In the genomic region with DNA sequence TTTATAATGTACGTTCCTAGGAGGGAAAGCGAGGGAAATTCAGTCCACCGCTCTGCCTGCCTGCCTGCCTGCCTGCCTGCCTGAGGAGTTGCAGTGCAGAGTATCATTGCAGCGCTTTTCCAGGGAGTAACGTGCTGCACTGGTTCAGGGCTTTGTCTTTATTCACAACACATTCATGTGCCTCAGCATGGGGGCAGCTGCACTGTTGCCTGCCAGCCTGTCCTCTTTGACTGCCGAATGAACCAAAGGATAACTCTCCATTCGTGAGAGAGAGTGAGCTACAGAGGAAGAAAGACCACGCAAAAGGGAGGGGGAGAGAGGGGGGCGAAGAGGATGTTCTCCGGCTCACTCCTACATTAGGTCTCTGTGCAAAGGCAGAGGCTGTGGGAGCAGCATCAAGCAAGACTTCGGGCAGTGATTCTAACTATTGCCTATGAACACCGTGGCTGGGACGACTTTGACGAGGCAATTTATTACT, we compare ENCODE assay signal across 10 cellular contexts.
DNase-seq lines count a peak whose midpoint lies in the region; ATAC-seq, FAIRE-seq and TF ChIP-seq lines count a peak whose summit lies in the region.
"Had no signal": no experiment of that assay in that cellular context is flagged by ENCODE, and none has a peak within 500 bp of the region (broad histone marks: within the 10 kb centered on the region; RNA-seq: fewer than 3 reads in every experiment).

No MANE protein-coding gene starts in this region.

- H3K4me2 ChIP-seq in H1 (ENCODE audit: insufficient read depth in 1 of 2, low read depth in 2 of 2, low read length in 2 of 2): peak overlapping the region; percentile 66 to 82

- H2AFZ ChIP-seq in H1 (ENCODE audit: low read length): peak overlapping the region; percentile 98

- H3K9me3 Mint-ChIP-seq in activated naive CD8-positive, alpha-beta T cell treated with anti-CD3 and anti-CD28 coated beads, Interleukin-2, amount 50 U/mL, for 24 hours: peaks cover 15% of the 10 kb centered on the region

- no peak for ATAC-seq in Right ventricle myocardium superior (ENCODE audit: poor library complexity)
- ATAC-seq in GM21737 (IDR thresholded peaks at IDR 0.05; ENCODE audit: unreplicated experiment): no peak
- ATAC-seq in activated naive CD8-positive, alpha-beta T cell treated with anti-CD3 and anti-CD28 coated beads, Interleukin-2, amount 50 U/mL, for 24 hours: no peak

- H3K23ac ChIP-seq in H1 (ENCODE audit: insufficient read length): no peak overlapping the region

- H3K27ac ChIP-seq in left ventricle myocardium inferior (replicated peaks) (no peak overlapping the region), H1 (ENCODE audit: low read depth, low read length) (no peak overlapping the region), urinary bladder (ENCODE audit: low read depth) (no peak overlapping the region)
- H3K27ac ChIP-seq: ovary, thyroid gland had no signal

- H2BK120ac ChIP-seq in H1 (replicated peaks; ENCODE audit: low read depth, low read length): no peak overlapping the region

- H3K9me3 ChIP-seq in left ventricle myocardium inferior (replicated peaks) (no peaks in the 10 kb centered on the region), H1 (ENCODE audit: insufficient read depth in 2 of 2, low read depth in 1 of 2, low read length in 1 of 2) (no peaks in the 10 kb centered on the region)
- H3K9me3 ChIP-seq: ovary, thyroid gland had no signal

- intact Hi-C loops in left ventricle myocardium inferior (cut with micrococcal nuclease): no loop called here
- intact Hi-C loops in Right ventricle myocardium superior (cut with DNase I): no loop called here

- H4K5ac ChIP-seq in H1 (ENCODE audit: insufficient read length, low read depth, low read length): no peak overlapping the region

- H3K4me1 Mint-ChIP-seq in activated naive CD8-positive, alpha-beta T cell treated with anti-CD3 and anti-CD28 coated beads, Interleukin-2, amount 50 U/mL, for 24 hours: no peaks in the 10 kb centered on the region

- H3K4me1 ChIP-seq in left ventricle myocardium inferior (no peaks in the 10 kb centered on the region), H1 (replicated peaks in 1 of 4; ENCODE audit: control insufficient read depth in 3 of 4, insufficient read depth in 4 of 4, low read length in 3 of 4) (peaks cover 0 to 4% (median 0%) of the 10 kb centered on the region in 4 experiments; a peak in 2 of 7 replicates), urinary bladder (ENCODE audit: insufficient read depth) (no peaks in the 10 kb centered on the region)
- H3K4me1 ChIP-seq: thyroid gland had no signal

- H3K4me3 ChIP-seq in left ventricle myocardium inferior: peak overlapping the region; percentile 5
- peak overlapping the region; percentile 4 to 42 (median 24); a peak in 5 of 8 replicates for H3K4me3 ChIP-seq in H1 (ENCODE audit: extremely low read depth in 1 of 4, insufficient read depth in 2 of 4, low read depth in 3 of 4, low read length in 4 of 4)
- H3K4me3 ChIP-seq in urinary bladder (ENCODE audit: low read depth, low read length): peak overlapping the region; percentile 0
- H3K4me3 ChIP-seq: ovary, thyroid gland had no signal

- no peak overlapping the region for H2BK15ac ChIP-seq in H1 (ENCODE audit: low read length)

- H3K27me3 ChIP-seq in left ventricle myocardium inferior (ENCODE audit: low read depth) (peaks cover 4% of the 10 kb centered on the region), H1 (replicated peaks in 1 of 4; ENCODE audit: control insufficient read depth in 3 of 4, extremely low read depth in 1 of 4, insufficient read depth in 3 of 4, low read length in 3 of 4) (no peaks in the 10 kb centered on the region)
- H3K27me3 ChIP-seq: ovary, thyroid gland had no signal

- H2BK12ac ChIP-seq in H1 (ENCODE audit: low read depth, low read length): no peak overlapping the region; the same call in 1 of the 2 replicates

- H2BK20ac ChIP-seq in H1 (ENCODE audit: low read length): no peak overlapping the region

- no peaks in the 10 kb centered on the region for H3K27me3 Mint-ChIP-seq in activated naive CD8-positive, alpha-beta T cell treated with anti-CD3 and anti-CD28 coated beads, Interleukin-2, amount 50 U/mL, for 24 hours

- no peak for TF ChIP-seq EP300 in H1 (IDR thresholded peaks at IDR 0.05; ENCODE audit: borderline replicate concordance in 1 of 2, low read depth in 2 of 2, low read length in 2 of 2)

- WGBS in H1 (ENCODE audit: extremely low coverage in 1 of 2, insufficient coverage in 1 of 2, insufficient read length in 1 of 2, insufficient replicate concordance in 2 of 2, low coverage in 1 of 2, low lambda C conversion rate in 2 of 2, missing lambda C conversion rate in 1 of 2), 2 experiments: 27% methylated on average over 13 of the region's 14 CpGs; no CpG with 5 or more reads in 1 of the 2 experiments
- WGBS in urinary bladder: 14% methylated on average over 14 of the region's 14 CpGs

- no peaks in the 10 kb centered on the region for H4K20me1 ChIP-seq in H1 (replicated peaks in 1 of 2; ENCODE audit: control insufficient read depth in 1 of 2, insufficient read depth in 2 of 2, low read length in 2 of 2)

- DNase-seq in left ventricle myocardium inferior (no peak), Right ventricle myocardium superior (no peak), H1 (ENCODE audit: low read depth in 1 of 2, low spot score in 2 of 2) (peak; percentile 57 to 68), medulla oblongata (ENCODE audit: extremely low spot score) (peak; percentile 3), mesenteric fat pad (ENCODE audit: low spot score) (no peak)
- no peak for DNase-seq in activated naive CD8-positive, alpha-beta T cell treated with anti-CD3 and anti-CD28 coated beads, Interleukin-2, amount 50 U/mL, for 24 hours
- DNase-seq: thyroid gland had no signal

- no peak for TF ChIP-seq POLR2A in H1 (IDR thresholded peaks at IDR 0.05; ENCODE audit: control extremely low read depth in 1 of 2, low read depth in 2 of 2, low read length in 2 of 2)

- no peak overlapping the region for H4K8ac ChIP-seq in H1 (ENCODE audit: extremely low read depth, insufficient read depth, low read length)

- no peaks in the 10 kb centered on the region for H3K79me1 ChIP-seq in H1 (ENCODE audit: low read depth, low read length)

- no peak overlapping the region for H3K56ac ChIP-seq in H1 (replicated peaks; ENCODE audit: insufficient read length, low read depth, low read length)

- H3K4me3 Mint-ChIP-seq in activated naive CD8-positive, alpha-beta T cell treated with anti-CD3 and anti-CD28 coated beads, Interleukin-2, amount 50 U/mL, for 24 hours: no peak overlapping the region

- TF ChIP-seq RAD21 in H1 (IDR thresholded peaks at IDR 0.05 in 1 of 2, conservative IDR thresholded peaks at IDR 0.05 in 1 of 2; ENCODE audit: low read depth in 2 of 2, low read length in 2 of 2): peak in 1 of 2 experiments; percentile 16; a peak in 1 of 4 replicates

- H3K36me3 ChIP-seq in left ventricle myocardium inferior (no peaks in the 10 kb centered on the region), H1 (ENCODE audit: control insufficient read depth in 2 of 4, insufficient read depth in 4 of 4, low read length in 3 of 4) (no peaks in the 10 kb centered on the region), urinary bladder (ENCODE audit: insufficient read depth) (no peaks in the 10 kb centered on the region)
- H3K36me3 ChIP-seq: ovary, thyroid gland had no signal

- POLR2A ChIA-PET in H1 (lab: Charles Lee; ENCODE audit: partially characterized antibody): interaction anchor here (0.6 kb wide), 2 partner anchors 124 to 210 kb away, joined by 3 to 4 read pairs; no protein-coding TSS in a partner anchor

- H3K14ac ChIP-seq in H1 (ENCODE audit: insufficient read length): no peak overlapping the region

- H3K18ac ChIP-seq in H1 (ENCODE audit: extremely low read depth, low read length): peak overlapping the region; percentile 17; the same call in 1 of the 2 replicates

- H3K36me3 Mint-ChIP-seq in activated naive CD8-positive, alpha-beta T cell treated with anti-CD3 and anti-CD28 coated beads, Interleukin-2, amount 50 U/mL, for 24 hours (ENCODE audit: low read depth): no peaks in the 10 kb centered on the region

- no peak overlapping the region for H2AK5ac ChIP-seq in H1 (ENCODE audit: low read depth, low read length)

- no peak overlapping the region for H3K27ac Mint-ChIP-seq in activated naive CD8-positive, alpha-beta T cell treated with anti-CD3 and anti-CD28 coated beads, Interleukin-2, amount 50 U/mL, for 24 hours

- H4K91ac ChIP-seq in H1 (replicated peaks; ENCODE audit: insufficient read length, low read length): peak overlapping the region; percentile 20

- H3K4ac ChIP-seq in H1 (replicated peaks; ENCODE audit: insufficient read length, low read depth, low read length): no peak overlapping the region

- H3K79me2 ChIP-seq in H1 (ENCODE audit: control insufficient read depth in 1 of 2, insufficient read depth in 2 of 2, low read length in 2 of 2): no peaks in the 10 kb centered on the region

- CTCF ChIA-PET in H1 (lab: Charles Lee; ENCODE audit: partially characterized antibody): no interaction called here

- peak; percentile 57 for FAIRE-seq in H1 (lab: Jason Lieb, UNC)

- H3K23me2 ChIP-seq in H1 (ENCODE audit: low read depth, low read length): no peaks in the 10 kb centered on the region

- TF ChIP-seq CTCF in left ventricle myocardium inferior (IDR thresholded peaks at IDR 0.05; ENCODE audit: borderline replicate concordance) (no peak), H1 (IDR thresholded peaks at IDR 0.05; ENCODE audit: control extremely low read depth in 1 of 3, insufficient read depth in 1 of 3, low read depth in 1 of 3, low read length in 3 of 3) (no peak)

- peak overlapping the region; percentile 18; the same call in 1 of the 2 replicates for H2BK5ac ChIP-seq in H1 (ENCODE audit: low read depth, low read length)

- peak overlapping the region in 1 of 4 experiments; percentile 34; a peak in 2 of 7 replicates for H3K9ac ChIP-seq in H1 (replicated peaks in 1 of 4; ENCODE audit: extremely low read depth in 1 of 4, low read depth in 3 of 4, low read length in 3 of 4)

TF ChIP-seq in H1, 55 proteins besides CTCF, POLR2A, EP300 and RAD21 (continues in another document):
- TF ChIP-seq SRF (IDR thresholded peaks at IDR 0.05; ENCODE audit: low read depth, low read length) (peak; percentile 61; the same call in 1 of the 2 replicates), NANOG (IDR thresholded peaks at IDR 0.05; ENCODE audit: insufficient read depth, low read depth, low read length, poor library complexity, severe bottlenecking) (peak; percentile 57), SAP30 (IDR thresholded peaks at IDR 0.05; ENCODE audit: insufficient read depth, insufficient replicate concordance, low read length) (no peak), GABPA (IDR thresholded peaks at IDR 0.05; ENCODE audit: borderline replicate concordance, insufficient read depth, low read length) (no peak), TCF12 (IDR thresholded peaks at IDR 0.05; ENCODE audit: low read depth, low read length) (0 out of 2 replicates have a peak, but pooled peaks have one; percentile 17), KDM4A (IDR thresholded peaks at IDR 0.05; ENCODE audit: low read depth, low read length, severe bottlenecking) (peak; percentile 17)
- TF ChIP-seq, protein P1, sequence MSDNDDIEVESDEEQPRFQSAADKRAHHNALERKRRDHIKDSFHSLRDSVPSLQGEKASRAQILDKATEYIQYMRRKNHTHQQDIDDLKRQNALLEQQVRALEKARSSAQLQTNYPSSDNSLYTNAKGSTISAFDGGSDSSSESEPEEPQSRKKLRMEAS (IDR thresholded peaks at IDR 0.05): peak; percentile 75

Comparison
In these comparisons a context has a peak if more than half of its experiments do, and no peak if none do; other contexts are left out.
1. DNase-seq: peak in H1 (2 of 2) and medulla oblongata (single experiment); none in left ventricle myocardium inferior (single experiment), Right ventricle myocardium superior (single experiment), mesenteric fat pad (single experiment) and activated naive CD8-positive, alpha-beta T cell treated with anti-CD3 and anti-CD28 coated beads, Interleukin-2, amount 50 U/mL, for 24 hours (single experiment).
2. Peak in every context shown above with its lines, with median percentiles within 50 percentile points of each other: H3K4me3 ChIP-seq.